8 cellular contexts compared by ENCODE assay signal in genomic region chr5:64767959-64768357, GRCh38. TPM values are rescaled to one million over a fixed set of nuclear protein-coding genes. Genes with fewer than 3 reads are reported as not detected.
DNase-seq lines count a peak whose midpoint lies in the region; ATAC-seq, FAIRE-seq and TF ChIP-seq lines count a peak whose summit lies in the region.

No MANE protein-coding gene starts in this region.

- no peak for FAIRE-seq in kidney (lab: Jason Lieb, UNC)

- no peak overlapping the region for H2BK20ac ChIP-seq in H9 (ENCODE audit: low read depth, low read length, poor library complexity, severe bottlenecking)

- H4K8ac ChIP-seq in H9 (replicated peaks; ENCODE audit: insufficient read length, low read depth, low read length), result no peak overlapping the region

- H2AK5ac ChIP-seq in H9 (ENCODE audit: insufficient read length, low read length), result no peak overlapping the region

- H2AFZ ChIP-seq in H9 (ENCODE audit: low read length), result peak overlapping the region; percentile 59

- peak overlapping the region; percentile 100 for H3K27ac Mint-ChIP-seq in H9
- H3K27ac Mint-ChIP-seq in stimulated activated effector memory CD8-positive, alpha-beta T cell treated with anti-CD3 and anti-CD28 coated beads, Interleukin-12 subunit alpha, Interleukin-12 subunit beta, amount 100 ng/mL, for 72 hours, result peak overlapping the region; percentile 98

- H2BK15ac ChIP-seq in H9 (ENCODE audit: low read depth, low read length), result no peak overlapping the region

- peak overlapping the region; percentile 18 for H3K56ac ChIP-seq in H9 (ENCODE audit: insufficient read length, low read depth, low read length)

- H3K4me1 ChIP-seq in H9 (ENCODE audit: insufficient read depth, low read length) (no peaks in the 10 kb centered on the region), body of pancreas (peaks cover 33% of the 10 kb centered on the region), kidney (ENCODE audit: control insufficient read depth in 1 of 2, insufficient read depth in 1 of 2, low read depth in 1 of 2, low read length in 2 of 2) (peaks cover 21 to 22% of the 10 kb centered on the region in 2 donors)

- peaks cover 4% of the 10 kb centered on the region for H3K23me2 ChIP-seq in H9 (ENCODE audit: insufficient read length, low read depth, low read length, poor library complexity, severe bottlenecking)

- H3K4me3 ChIP-seq in body of pancreas (peak overlapping the region; percentile 21 to 92), kidney (ENCODE audit: low read length in 2 of 2) (peak overlapping the region; percentile 85 to 99)

- no peak overlapping the region for H4K91ac ChIP-seq in H9 (ENCODE audit: insufficient read length, low read depth, low read length)

- intact Hi-C loops in body of pancreas (cut with DNase I) (no loop called here), kidney (cut with DNase I) (no loop called here)

- H3K9me3 Mint-ChIP-seq in H9, result no peaks in the 10 kb centered on the region; a peak in 1 of 5 replicates
- H3K9me3 Mint-ChIP-seq in stimulated activated effector memory CD8-positive, alpha-beta T cell treated with anti-CD3 and anti-CD28 coated beads, Interleukin-12 subunit alpha, Interleukin-12 subunit beta, amount 100 ng/mL, for 72 hours, result no peaks in the 10 kb centered on the region

- H2BK120ac ChIP-seq in H9 (ENCODE audit: low read depth, low read length, poor library complexity, severe bottlenecking), result no peak overlapping the region

- peaks cover 7 to 28% (median 25%) of the 10 kb centered on the region in 3 experiments; a peak in 5 of 7 replicates for H3K36me3 Mint-ChIP-seq in H9 (ENCODE audit: insufficient read depth in 1 of 3, low read depth in 3 of 3)
- peaks cover 24% of the 10 kb centered on the region for H3K36me3 Mint-ChIP-seq in stimulated activated effector memory CD8-positive, alpha-beta T cell treated with anti-CD3 and anti-CD28 coated beads, Interleukin-12 subunit alpha, Interleukin-12 subunit beta, amount 100 ng/mL, for 72 hours

- peaks cover 22 to 27% of the 10 kb centered on the region in 2 experiments for H3K4me1 Mint-ChIP-seq in H9
- peaks cover 37% of the 10 kb centered on the region for H3K4me1 Mint-ChIP-seq in stimulated activated effector memory CD8-positive, alpha-beta T cell treated with anti-CD3 and anti-CD28 coated beads, Interleukin-12 subunit alpha, Interleukin-12 subunit beta, amount 100 ng/mL, for 72 hours

- no CpG with 5 or more reads among the region's 10 CpGs for WGBS in H9 (ENCODE audit: extremely low coverage, insufficient read length, low lambda C conversion rate)
- WGBS in body of pancreas, 2 donors, result 0 to 4% methylated on average over 10 of the region's 10 CpGs

- H3K27me3 Mint-ChIP-seq in H9 (ENCODE audit: low read depth), result no peaks in the 10 kb centered on the region

- H3K27me3 ChIP-seq in H9 (ENCODE audit: insufficient read depth, low read length), result no peaks in the 10 kb centered on the region
- no peaks in the 10 kb centered on the region for H3K27me3 ChIP-seq in body of pancreas

- H3K79me1 ChIP-seq in H9 (ENCODE audit: insufficient read depth, low read depth, low read length, poor library complexity, severe bottlenecking), result peaks cover 10% of the 10 kb centered on the region

- peak overlapping the region; percentile 93 for H3K4me2 ChIP-seq in H9 (ENCODE audit: insufficient read depth, insufficient read length, low read length)

- H3K9ac ChIP-seq in H9 (ENCODE audit: extremely low read depth, insufficient read length, low read length) (peak overlapping the region; percentile 94), kidney (ENCODE audit: low read length in 2 of 2) (peak overlapping the region; percentile 93 to 98)

- H4K5ac ChIP-seq in H9 (ENCODE audit: insufficient read length, low read depth, low read length), result peak overlapping the region; percentile 34

- peak; percentile 31 for ATAC-seq in body of pancreas
- peak; percentile 23 for ATAC-seq in stimulated activated effector memory CD8-positive, alpha-beta T cell treated with anti-CD3 and anti-CD28 coated beads, Interleukin-12 subunit alpha, Interleukin-12 subunit beta, amount 100 ng/mL, for 72 hours

- no peak overlapping the region; the same call in 1 of the 2 replicates for H3K4ac ChIP-seq in H9 (ENCODE audit: low read depth, low read length)

- no peak for TF ChIP-seq POLR2A in body of pancreas (IDR thresholded peaks at IDR 0.05)

- H3K36me3 ChIP-seq in body of pancreas (replicated peaks in 1 of 2; ENCODE audit: insufficient read depth in 1 of 2, low read depth in 2 of 2) (no peaks in the 10 kb centered on the region), kidney (ENCODE audit: control insufficient read depth in 1 of 2, insufficient read depth in 2 of 2, low read length in 2 of 2) (no peaks in the 10 kb centered on the region)

- no peak overlapping the region for H2BK5ac ChIP-seq in H9 (ENCODE audit: insufficient read length, low read length)

- peak overlapping the region; percentile 100 for H3K4me3 Mint-ChIP-seq in H9
- peak overlapping the region; percentile 94 for H3K4me3 Mint-ChIP-seq in stimulated activated effector memory CD8-positive, alpha-beta T cell treated with anti-CD3 and anti-CD28 coated beads, Interleukin-12 subunit alpha, Interleukin-12 subunit beta, amount 100 ng/mL, for 72 hours

- H3T11ph ChIP-seq in H9 (ENCODE audit: low read length), result no peak overlapping the region

- no peaks in the 10 kb centered on the region for H4K20me1 ChIP-seq in H9 (ENCODE audit: control insufficient read depth, insufficient read depth, insufficient read length)

- H3K14ac ChIP-seq in H9 (ENCODE audit: insufficient read depth, low read length), result peak overlapping the region; percentile 86; the same call in 1 of the 2 replicates

- H2BK12ac ChIP-seq in H9 (ENCODE audit: insufficient read length, low read depth, low read length), result no peak overlapping the region

- H3K27ac ChIP-seq in H9 (ENCODE audit: insufficient read length, low read depth, low read length) (peak overlapping the region; percentile 62), body of pancreas (peak overlapping the region; percentile 77 to 96 (median 88)), kidney (ENCODE audit: low read depth in 2 of 2, low read length in 2 of 2) (peak overlapping the region; percentile 87)

- H3K9me3 ChIP-seq in H9 (ENCODE audit: control insufficient read depth, low read depth, low read length), result no peaks in the 10 kb centered on the region
- no peaks in the 10 kb centered on the region for H3K9me3 ChIP-seq in body of pancreas
- H3K9me3 ChIP-seq in kidney (ENCODE audit: control insufficient read depth in 1 of 2, low read length in 2 of 2), result no peaks in the 10 kb centered on the region

- no peak for TF ChIP-seq CTCF in GM10266 (IDR thresholded peaks at IDR 0.05; ENCODE audit: control insufficient read depth, insufficient read depth, low read depth, missing control alignments)
- TF ChIP-seq CTCF in H9 (conservative IDR thresholded peaks at IDR 0.05), result no peak
- TF ChIP-seq CTCF in body of pancreas (IDR thresholded peaks at IDR 0.05), result no peak
- TF ChIP-seq CTCF in kidney (IDR thresholded peaks at IDR 0.05; ENCODE audit: borderline replicate concordance, extremely low read depth, insufficient read depth), result no peak

- peaks cover 22% of the 10 kb centered on the region; the same call in 1 of the 2 replicates for H3K79me2 ChIP-seq in H9 (ENCODE audit: insufficient read depth, low read length)

- no peak overlapping the region for H3K23ac ChIP-seq in H9 (ENCODE audit: insufficient read length, low read depth, low read length)

- DNase-seq in GM10266 (ENCODE audit: extremely low spot score) (peak; percentile 5), H9 (peak; percentile 26), NCI-H524 treated with DMSO at 0.1 percent for 48 hours (lab: John Stamatoyannopoulos, UW) (peak; percentile 39), body of pancreas (peak in 3 of 4 donors; percentile 3 to 22 (median 17)), kidney (no peak), NCI-H2029 treated with DMSO at 0.1 percent for 48 hours (lab: John Stamatoyannopoulos, UW) (no peak)
- DNase-seq in stimulated activated effector memory CD8-positive, alpha-beta T cell treated with anti-CD3 and anti-CD28 coated beads, Interleukin-12 subunit alpha, Interleukin-12 subunit beta, amount 100 ng/mL, for 72 hours (ENCODE audit: low spot score in 2 of 2), result no peak
- no peak for DNase-seq in NK-92 treated with Interleukin-12 subunit alpha and Interleukin-12 subunit beta, amount 100 ng/mL, for 24 hours (lab: John Stamatoyannopoulos, UW)

- H3K18ac ChIP-seq in H9 (ENCODE audit: insufficient read length, low read depth, low read length), result peak overlapping the region; percentile 37

RNA-seq across cellular contexts. Expression of gene SREK1IP1, which starts 0.5 kb away (rescaled TPM):
- total RNA-seq in H9 (2021) (24.2 and 28.6 TPM in 2 replicates), body of pancreas (1 to 10 TPM; 5.3 to 5.7 TPM), kidney (16.8 TPM)
- 21.8 TPM for polyA plus RNA-seq in kidney (ENCODE audit: insufficient read depth, low read depth, low replicate concordance)

RNA-seq across cellular contexts. Expression of gene CWC27, which starts 0.8 kb away (rescaled TPM):
- total RNA-seq in H9 (2021) (41.9 TPM in 2 replicates), body of pancreas (10 to 100 TPM; 10.9 to 14.0 TPM), kidney (17.3 TPM)
- polyA plus RNA-seq in kidney (ENCODE audit: insufficient read depth, low read depth, low replicate concordance), result 16.5 TPM

Comparison
In these comparisons a context has a peak if more than half of its experiments do, and no peak if none do; other contexts are left out.
1. DNase-seq: peak in GM10266 (single experiment), H9 (single experiment), NCI-H524 treated with DMSO at 0.1 percent for 48 hours (single experiment) and body of pancreas (3 of 4); none in kidney (single experiment), stimulated activated effector memory CD8-positive, alpha-beta T cell treated with anti-CD3 and anti-CD28 coated beads, Interleukin-12 subunit alpha, Interleukin-12 subunit beta, amount 100 ng/mL, for 72 hours (0 of 2), NK-92 treated with Interleukin-12 subunit alpha and Interleukin-12 subunit beta, amount 100 ng/mL, for 24 hours (single experiment) and NCI-H2029 treated with DMSO at 0.1 percent for 48 hours (single experiment).
2. Peak in every context shown above with its lines, with median percentiles within 50 percentile points of each other: H3K27ac ChIP-seq.